9 cellular contexts compared by ENCODE assay signal in the genomic region with DNA sequence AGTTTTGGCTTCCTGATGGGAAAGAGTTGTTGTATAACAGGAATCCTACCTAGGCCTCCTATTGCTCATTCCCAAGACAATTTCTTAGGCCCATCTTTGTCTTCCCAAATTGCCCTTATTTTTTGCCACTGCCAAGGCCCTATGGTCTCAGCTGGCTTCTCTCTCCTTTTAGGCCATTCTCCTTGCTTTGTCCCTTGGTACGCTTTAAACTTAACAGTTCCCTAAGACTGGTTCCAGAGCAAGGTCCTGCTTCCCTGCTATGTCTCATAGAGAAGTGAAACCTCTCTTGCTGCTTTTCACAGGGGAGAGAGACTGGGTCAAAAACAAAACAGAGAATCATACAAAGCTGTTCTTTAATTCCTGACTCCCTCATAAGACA.
DNase-seq lines count a peak whose midpoint lies in the region; ATAC-seq, FAIRE-seq and TF ChIP-seq lines count a peak whose summit lies in the region.
"Had no signal": no experiment of that assay in that cellular context is flagged by ENCODE, and none has a peak within 500 bp of the region (broad histone marks: within the 10 kb centered on the region; RNA-seq: fewer than 3 reads in every experiment).

No MANE protein-coding gene starts in this region.

- peak overlapping the region; percentile 52 to 73 (median 60) for H3K4me2 ChIP-seq in BLaER1 treated with 17β-estradiol and CSF1 and Interleukin-3, amounts not matched to agents 10 nM and 100 nM

- peaks cover 4% of the 10 kb centered on the region for H3K36me3 Mint-ChIP-seq in glutamatergic neuron (ENCODE audit: unreplicated experiment)

- H3K4me1 Mint-ChIP-seq in glutamatergic neuron (ENCODE audit: low read depth, unreplicated experiment): no peaks in the 10 kb centered on the region

- peaks cover 3 to 15% (median 12%) of the 10 kb centered on the region in 11 experiments; a peak in 20 of 22 replicates for H3K9me3 ChIP-seq in BLaER1 treated with 17β-estradiol and CSF1 and Interleukin-3, amounts not matched to agents 10 nM and 100 nM (replicated peaks in 1 of 11)
- H3K9me3 ChIP-seq: pancreas had no signal

- H3K27ac Mint-ChIP-seq in glutamatergic neuron (ENCODE audit: unreplicated experiment): no peak overlapping the region

- H3K9me3 Mint-ChIP-seq in glutamatergic neuron (ENCODE audit: unreplicated experiment): peaks cover 2% of the 10 kb centered on the region

- no peak overlapping the region for H3K9ac ChIP-seq in BLaER1 treated with 17β-estradiol and CSF1 and Interleukin-3, amounts not matched to agents 10 nM and 100 nM

- no peaks in the 10 kb centered on the region for H3K27me3 ChIP-seq in BLaER1 treated with 17β-estradiol and CSF1 and Interleukin-3, amounts not matched to agents 10 nM and 100 nM
- H3K27me3 ChIP-seq: pancreas had no signal

- no peaks in the 10 kb centered on the region for H4K20me1 ChIP-seq in BLaER1 treated with 17β-estradiol and CSF1 and Interleukin-3, amounts not matched to agents 10 nM and 100 nM

- no peak for TF ChIP-seq CTCF in glutamatergic neuron (IDR thresholded peaks at IDR 0.05; ENCODE audit: partially characterized antibody, unreplicated experiment)

- DNase-seq in GM19239 (ENCODE audit: insufficient read length, low spot score) (peak; percentile 12), globus pallidus (ENCODE audit: low spot score) (peak; percentile 25), GF-D8 (lab: John Stamatoyannopoulos, UW) (no peak), amniotic stem cell (lab: John Stamatoyannopoulos, UW) (no peak), glutamatergic neuron (no peak)
- DNase-seq in central memory CD4-positive, alpha-beta T cell: no peak
- DNase-seq: pancreas had no signal

- H3K4me3 Mint-ChIP-seq in glutamatergic neuron (ENCODE audit: unreplicated experiment): no peak overlapping the region

- H3K27ac ChIP-seq in BLaER1 treated with 17β-estradiol and CSF1 and Interleukin-3, amounts not matched to agents 10 nM and 100 nM: no peak overlapping the region
- H3K27ac ChIP-seq: pancreas had no signal

- no peak overlapping the region for H3K4me3 ChIP-seq in BLaER1 treated with 17β-estradiol and CSF1 and Interleukin-3, amounts not matched to agents 10 nM and 100 nM
- H3K4me3 ChIP-seq: pancreas had no signal

- H3K4me1 ChIP-seq in BLaER1 treated with 17β-estradiol and CSF1 and Interleukin-3, amounts not matched to agents 10 nM and 100 nM: peaks cover 24 to 37% (median 28%) of the 10 kb centered on the region in 10 experiments

- no peaks in the 10 kb centered on the region for H3K36me3 ChIP-seq in BLaER1 treated with 17β-estradiol and CSF1 and Interleukin-3, amounts not matched to agents 10 nM and 100 nM
- H3K36me3 ChIP-seq: pancreas had no signal

- FAIRE-seq in GM19239 (lab: Jason Lieb, UNC): peak; percentile 95

- ATAC-seq in HG03354 (IDR thresholded peaks at IDR 0.05; ENCODE audit: poor library complexity, severe bottlenecking, unreplicated experiment): peak; percentile 55

- H3K27me3 Mint-ChIP-seq in glutamatergic neuron (ENCODE audit: unreplicated experiment): peaks cover 2% of the 10 kb centered on the region

Comparison
In these comparisons a context has a peak if more than half of its experiments do, and no peak if none do; other contexts are left out.
1. DNase-seq: peak in GM19239 (single experiment) and globus pallidus (single experiment); none in GF-D8 (single experiment), amniotic stem cell (single experiment), glutamatergic neuron (single experiment) and central memory CD4-positive, alpha-beta T cell (single experiment).